Comparison of ENCODE assay signal across 14 cellular contexts in the genomic region with DNA sequence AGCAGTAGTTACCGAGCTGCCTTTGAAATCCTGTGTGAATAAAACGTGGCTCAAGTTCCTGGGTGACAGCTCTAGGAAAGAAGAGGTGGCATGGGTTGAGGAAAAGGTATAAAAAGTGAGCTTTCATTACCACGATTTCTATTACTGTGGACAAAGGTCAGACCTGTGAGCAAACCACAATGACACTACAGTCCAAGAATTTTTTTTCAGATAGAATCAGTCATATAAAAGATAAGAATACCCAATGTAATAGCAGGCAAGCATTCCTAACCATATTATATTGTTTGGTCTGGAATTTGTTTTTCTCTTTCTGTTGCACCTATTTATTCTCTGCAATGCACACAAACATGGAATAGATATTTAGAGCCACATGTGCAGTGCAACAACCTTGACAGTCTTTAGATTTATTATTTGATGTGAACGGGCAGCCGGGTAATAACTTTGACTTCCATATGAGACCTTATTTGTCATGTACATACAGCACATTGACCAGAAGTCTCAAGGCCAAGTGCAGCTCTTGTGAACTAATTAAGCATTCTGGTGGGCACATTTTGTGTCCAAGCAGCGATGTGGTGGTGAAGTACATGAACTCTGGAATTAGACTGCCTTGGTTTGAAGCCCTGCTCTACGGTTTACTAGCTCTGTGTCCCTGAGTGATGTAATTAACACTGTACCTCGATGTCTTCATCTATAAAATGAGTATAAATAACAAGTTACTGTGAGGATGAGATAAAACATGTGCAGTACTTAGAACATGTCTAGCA.
A peak's percentile ranks its signal among the peaks of the same experiment; 100 is the strongest.
DNase-seq lines count a peak whose midpoint lies in the region; TF ChIP-seq lines count a peak whose summit lies in the region.
"Had no signal": no experiment of that assay in that cellular context is flagged by ENCODE, and none has a peak within 500 bp of the region (broad histone marks: within the 10 kb centered on the region; RNA-seq: fewer than 3 reads in every experiment).

No MANE protein-coding gene starts in this region.

- H3K4me3 Mint-ChIP-seq in nephron progenitor cell = no peak overlapping the region
- H3K4me3 Mint-ChIP-seq: activated CD8-positive, alpha-beta memory T cell treated with anti-CD3 and anti-CD28 coated beads, Interleukin-2, amount 10 ng/mL, durations not matched to agents 7 days and 5 days; naive thymus-derived CD4-positive, alpha-beta T cell had no signal

- H3K4me2 ChIP-seq in Karpas-422 (ENCODE audit: low read depth, low read length, poor library complexity, severe bottlenecking) = no peak overlapping the region
- H3K4me2 ChIP-seq in OCI-LY7 (ENCODE audit: low read length) = no peak overlapping the region

- no peak overlapping the region for H3K9ac ChIP-seq in Karpas-422 (ENCODE audit: low read length)

- H3K79me2 ChIP-seq in Karpas-422 (ENCODE audit: low read length) (no peaks in the 10 kb centered on the region), OCI-LY7 (ENCODE audit: insufficient read depth, low read depth, low read length) (no peaks in the 10 kb centered on the region)

- BruUV-seq in OCI-LY7 (replicated peaks; lab: Mats Ljungman, UMichigan) = no TSS peak

- DNase-seq in Daoy (ENCODE audit: low read depth) = peak; percentile 72
- DNase-seq in Karpas-422 = peak; percentile 29
- DNase-seq in astrocyte of the spinal cord (ENCODE audit: low read depth, low spot score) = peak; percentile 50
- no peak for DNase-seq in nephron progenitor cell
- DNase-seq in OCI-LY7 (ENCODE audit: low spot score) = no peak
- DNase-seq in T-helper 1 cell = no peak
- DNase-seq in stimulated activated CD4-positive, alpha-beta T cell treated with anti-CD3 and anti-CD28 coated beads, Interleukin-1b, Interleukin-23, amount 100 ng/mL, for 48 hours = no peak
- DNase-seq in testis = no peak
- DNase-seq: activated CD8-positive, alpha-beta memory T cell treated with anti-CD3 and anti-CD28 coated beads, Interleukin-2, amount 10 ng/mL, durations not matched to agents 7 days and 5 days; dorsolateral prefrontal cortex; naive thymus-derived CD4-positive, alpha-beta T cell; NCI-H345 had no signal

- POLR2A ChIA-PET in OCI-LY7 (lab: Charles Lee) = no interaction called here

- intact Hi-C loops in OCI-LY7 (cut with micrococcal nuclease; ENCODE audit: unreplicated experiment) (no loop called here), testis (cut with DNase I; ENCODE audit: low total_unique reads) (no loop called here)

- peak overlapping the region; percentile 94 for H3K27ac Mint-ChIP-seq in nephron progenitor cell
- H3K27ac Mint-ChIP-seq: activated CD8-positive, alpha-beta memory T cell treated with anti-CD3 and anti-CD28 coated beads, Interleukin-2, amount 10 ng/mL, durations not matched to agents 7 days and 5 days; activated naive CD4-positive, alpha-beta T cell treated with anti-CD3 and anti-CD28 coated beads, Interleukin-2, amount 50 U/mL, for 72 hours; naive thymus-derived CD4-positive, alpha-beta T cell had no signal

- TF ChIP-seq CTCF in astrocyte of the spinal cord (IDR thresholded peaks at IDR 0.05; ENCODE audit: low read depth, low read length) (no peak), nephron progenitor cell (IDR thresholded peaks at IDR 0.05) (no peak), OCI-LY7 (conservative IDR thresholded peaks at IDR 0.05; ENCODE audit: low read length) (no peak), testis (IDR thresholded peaks at IDR 0.05) (no peak)

- no peaks in the 10 kb centered on the region for H4K20me1 ChIP-seq in Karpas-422 (ENCODE audit: insufficient read depth, low read depth, low read length)
- H4K20me1 ChIP-seq in OCI-LY7 (ENCODE audit: insufficient read depth, low read length) = no peaks in the 10 kb centered on the region

- peaks cover 5% of the 10 kb centered on the region for H3K36me3 Mint-ChIP-seq in nephron progenitor cell (ENCODE audit: low read depth)
- H3K36me3 Mint-ChIP-seq: activated CD8-positive, alpha-beta memory T cell treated with anti-CD3 and anti-CD28 coated beads, Interleukin-2, amount 10 ng/mL, durations not matched to agents 7 days and 5 days; activated naive CD4-positive, alpha-beta T cell treated with anti-CD3 and anti-CD28 coated beads, Interleukin-2, amount 50 U/mL, for 72 hours had no signal

- H3K4me1 ChIP-seq in Karpas-422 (ENCODE audit: low read length) (peaks cover 5% of the 10 kb centered on the region), OCI-LY7 (ENCODE audit: insufficient read depth, low read length, poor library complexity, severe bottlenecking) (peaks cover 9% of the 10 kb centered on the region), testis (no peaks in the 10 kb centered on the region)

- H3K4me3 ChIP-seq in Karpas-422 (ENCODE audit: low read length) (no peak overlapping the region), astrocyte of the spinal cord (ENCODE audit: low read depth, low read length) (no peak overlapping the region), OCI-LY7 (ENCODE audit: low read depth, low read length, poor library complexity, severe bottlenecking) (no peak overlapping the region), testis (no peak overlapping the region)
- H3K4me3 ChIP-seq: dorsolateral prefrontal cortex had no signal

- H3K9me2 ChIP-seq in Karpas-422 (replicated peaks; ENCODE audit: insufficient read depth, low read length) (no peaks in the 10 kb centered on the region), OCI-LY7 (ENCODE audit: insufficient read depth, low read length) (no peaks in the 10 kb centered on the region; the same call in 1 of the 2 replicates)

- in situ Hi-C loops in astrocyte of the spinal cord (cut with HindIII; ENCODE audit: low sequenced_read_pairs) = no loop called here

- WGBS in testis, 2 donors = 58 to 61% methylated on average over 8 of the region's 8 CpGs

- H3K27me3 ChIP-seq in Karpas-422 (ENCODE audit: low read length) (no peaks in the 10 kb centered on the region), testis (no peaks in the 10 kb centered on the region)
- H3K27me3 ChIP-seq: dorsolateral prefrontal cortex had no signal

- no peak overlapping the region for H3K27ac ChIP-seq in Karpas-422 (ENCODE audit: low read length)
- H3K27ac ChIP-seq in OCI-LY7 (ENCODE audit: low read depth, low read length, poor library complexity, severe bottlenecking) = no peak overlapping the region
- no peak overlapping the region for H3K27ac ChIP-seq in testis
- H3K27ac ChIP-seq: VCaP had no signal

- CTCF ChIA-PET in OCI-LY7 (lab: Charles Lee; ENCODE audit: unreplicated experiment) = no interaction called here

- H3K4me1 Mint-ChIP-seq in nephron progenitor cell = peaks cover 72% of the 10 kb centered on the region
- H3K4me1 Mint-ChIP-seq: activated CD8-positive, alpha-beta memory T cell treated with anti-CD3 and anti-CD28 coated beads, Interleukin-2, amount 10 ng/mL, durations not matched to agents 7 days and 5 days; naive thymus-derived CD4-positive, alpha-beta T cell had no signal

- no peak for TF ChIP-seq POLR2A in testis (IDR thresholded peaks at IDR 0.05)

- H3K36me3 ChIP-seq in Karpas-422 (ENCODE audit: insufficient read depth, low read length) = no peaks in the 10 kb centered on the region
- H3K36me3 ChIP-seq in OCI-LY7 (ENCODE audit: insufficient read depth, low read length) = no peaks in the 10 kb centered on the region
- no peaks in the 10 kb centered on the region for H3K36me3 ChIP-seq in testis (ENCODE audit: low read depth, missing control alignments)

- H3K9me3 ChIP-seq in Karpas-422 (ENCODE audit: low read length) = no peaks in the 10 kb centered on the region
- no peaks in the 10 kb centered on the region for H3K9me3 ChIP-seq in OCI-LY7 (ENCODE audit: low read length)
- no peaks in the 10 kb centered on the region for H3K9me3 ChIP-seq in testis

- H2AFZ ChIP-seq in Karpas-422 (ENCODE audit: low read length) (no peak overlapping the region), OCI-LY7 (ENCODE audit: low read length) (no peak overlapping the region)

- no peaks in the 10 kb centered on the region for H3K9me3 Mint-ChIP-seq in nephron progenitor cell
- H3K9me3 Mint-ChIP-seq: activated naive CD4-positive, alpha-beta T cell treated with anti-CD3 and anti-CD28 coated beads, Interleukin-2, amount 50 U/mL, for 72 hours had no signal

- H3K27me3 Mint-ChIP-seq in nephron progenitor cell (ENCODE audit: low read depth, poor library complexity) = no peaks in the 10 kb centered on the region

Comparison
In these comparisons a context has a peak if more than half of its experiments do, and no peak if none do; other contexts are left out.
1. DNase-seq: peak in Daoy (single experiment), Karpas-422 (single experiment) and astrocyte of the spinal cord (single experiment); none in nephron progenitor cell (single experiment), OCI-LY7 (single experiment), T-helper 1 cell (0 of 5), stimulated activated CD4-positive, alpha-beta T cell treated with anti-CD3 and anti-CD28 coated beads, Interleukin-1b, Interleukin-23, amount 100 ng/mL, for 48 hours (single experiment) and testis (single experiment).